1 cellular context compared by ENCODE assay signal in the genomic region with DNA sequence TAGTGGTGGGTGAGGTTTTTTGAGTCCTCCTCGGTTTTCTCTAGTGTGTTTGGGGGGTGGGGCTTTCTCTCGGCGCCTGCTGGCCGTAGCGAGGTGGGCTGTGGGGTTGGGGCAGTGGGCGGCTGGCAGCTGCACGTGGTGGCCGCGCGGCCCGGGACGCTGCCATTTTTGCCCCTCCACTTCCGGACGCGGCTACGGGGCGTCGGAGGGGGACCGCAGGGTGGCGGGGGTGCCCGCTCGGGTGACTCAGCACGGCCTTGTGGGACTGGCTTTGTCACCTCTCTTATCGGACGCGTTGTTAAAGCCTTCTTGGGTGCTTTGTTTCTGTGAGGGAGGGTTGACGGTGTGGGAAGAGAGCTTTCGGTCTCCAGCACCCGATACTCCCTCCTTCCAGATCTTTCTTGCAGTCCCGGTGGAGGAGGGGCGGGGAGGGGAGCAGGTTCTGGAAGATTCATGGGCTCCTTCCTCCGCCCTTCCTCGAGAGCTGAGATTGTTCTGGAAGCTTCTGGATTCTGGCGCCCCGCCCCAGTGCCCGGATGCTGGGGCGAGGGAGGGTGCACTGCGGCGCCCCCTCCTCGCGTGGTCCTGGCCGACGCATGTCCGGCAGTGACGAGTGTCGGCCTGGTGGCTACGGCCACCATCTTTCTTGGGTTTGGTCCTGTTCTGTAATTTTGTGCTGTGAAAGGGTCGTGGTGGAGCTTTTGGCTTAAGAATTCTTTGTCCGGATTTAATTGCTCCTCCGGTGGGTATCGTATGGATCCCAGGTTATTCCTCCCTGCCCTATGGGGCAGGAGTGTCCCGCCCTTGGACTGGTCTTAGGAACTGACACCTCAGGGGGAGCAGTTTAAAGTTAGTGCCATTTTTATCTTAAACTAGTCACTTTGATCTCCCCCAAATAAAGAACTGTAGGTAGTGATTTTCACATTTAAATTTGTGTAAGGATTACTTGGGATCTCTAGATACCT.
A peak's percentile ranks its signal among the peaks of the same experiment; 100 is the strongest.
TF ChIP-seq lines count a peak whose summit lies in the region.

No MANE protein-coding gene starts in this region.

TF ChIP-seq in HepG2, 621 proteins besides CTCF, POLR2A, EP300 and RAD21 (continued from another document and continues in another):
- 0 out of 2 replicates have a peak, but pooled peaks have one; percentile 26 for TF ChIP-seq MZF1 (CRISPR knock-in tag; IDR thresholded peaks at IDR 0.05; ENCODE audit: borderline replicate concordance)
- peak; percentile 95 for TF ChIP-seq MYC (CRISPR knock-in tag; IDR thresholded peaks at IDR 0.05; ENCODE audit: borderline replicate concordance)
- TF ChIP-seq, protein P1, sequence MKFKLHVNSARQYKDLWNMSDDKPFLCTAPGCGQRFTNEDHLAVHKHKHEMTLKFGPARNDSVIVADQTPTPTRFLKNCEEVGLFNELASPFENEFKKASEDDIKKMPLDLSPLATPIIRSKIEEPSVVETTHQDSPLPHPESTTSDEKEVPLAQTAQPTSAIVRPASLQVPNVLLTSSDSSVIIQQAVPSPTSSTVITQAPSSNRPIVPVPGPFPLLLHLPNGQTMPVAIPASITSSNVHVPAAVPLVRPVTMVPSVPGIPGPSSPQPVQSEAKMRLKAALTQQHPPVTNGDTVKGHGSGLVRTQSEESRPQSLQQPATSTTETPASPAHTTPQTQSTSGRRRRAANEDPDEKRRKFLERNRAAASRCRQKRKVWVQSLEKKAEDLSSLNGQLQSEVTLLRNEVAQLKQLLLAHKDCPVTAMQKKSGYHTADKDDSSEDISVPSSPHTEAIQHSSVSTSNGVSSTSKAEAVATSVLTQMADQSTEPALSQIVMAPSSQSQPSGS (CRISPR knock-in tag; IDR thresholded peaks at IDR 0.05): 0 out of 2 replicates have a peak, but pooled peaks have one; percentile 19
- TF ChIP-seq SP140L (CRISPR knock-in tag; IDR thresholded peaks at IDR 0.05; ENCODE audit: borderline replicate concordance): no peak
- TF ChIP-seq ZNF747 (CRISPR knock-in tag; IDR thresholded peaks at IDR 0.05; ENCODE audit: borderline replicate concordance): no peak
- no peak for TF ChIP-seq ARNTL (CRISPR knock-in tag; IDR thresholded peaks at IDR 0.05)
- TF ChIP-seq ZNF75D (CRISPR knock-in tag; IDR thresholded peaks at IDR 0.05; ENCODE audit: borderline replicate concordance): 0 out of 2 replicates have a peak, but pooled peaks have one; percentile 65
- TF ChIP-seq KLF11 (CRISPR knock-in tag; IDR thresholded peaks at IDR 0.05): no peak
- peak; percentile 98 for TF ChIP-seq RBFOX2 (IDR thresholded peaks at IDR 0.05; ENCODE audit: low read depth, low read length)
- TF ChIP-seq MTA1 (CRISPR knock-in tag; IDR thresholded peaks at IDR 0.05; ENCODE audit: borderline replicate concordance): peak; percentile 69; the same call in 1 of the 2 replicates
- TF ChIP-seq ZNF18 (CRISPR knock-in tag; IDR thresholded peaks at IDR 0.05; ENCODE audit: insufficient replicate concordance): no peak
- no peak for TF ChIP-seq NR1H2 (CRISPR knock-in tag; IDR thresholded peaks at IDR 0.05; ENCODE audit: borderline replicate concordance, low read depth)
- 0 out of 2 replicates have a peak, but pooled peaks have one; percentile 26 for TF ChIP-seq E2F1 (CRISPR knock-in tag; IDR thresholded peaks at IDR 0.05)
- TF ChIP-seq, protein P2, sequence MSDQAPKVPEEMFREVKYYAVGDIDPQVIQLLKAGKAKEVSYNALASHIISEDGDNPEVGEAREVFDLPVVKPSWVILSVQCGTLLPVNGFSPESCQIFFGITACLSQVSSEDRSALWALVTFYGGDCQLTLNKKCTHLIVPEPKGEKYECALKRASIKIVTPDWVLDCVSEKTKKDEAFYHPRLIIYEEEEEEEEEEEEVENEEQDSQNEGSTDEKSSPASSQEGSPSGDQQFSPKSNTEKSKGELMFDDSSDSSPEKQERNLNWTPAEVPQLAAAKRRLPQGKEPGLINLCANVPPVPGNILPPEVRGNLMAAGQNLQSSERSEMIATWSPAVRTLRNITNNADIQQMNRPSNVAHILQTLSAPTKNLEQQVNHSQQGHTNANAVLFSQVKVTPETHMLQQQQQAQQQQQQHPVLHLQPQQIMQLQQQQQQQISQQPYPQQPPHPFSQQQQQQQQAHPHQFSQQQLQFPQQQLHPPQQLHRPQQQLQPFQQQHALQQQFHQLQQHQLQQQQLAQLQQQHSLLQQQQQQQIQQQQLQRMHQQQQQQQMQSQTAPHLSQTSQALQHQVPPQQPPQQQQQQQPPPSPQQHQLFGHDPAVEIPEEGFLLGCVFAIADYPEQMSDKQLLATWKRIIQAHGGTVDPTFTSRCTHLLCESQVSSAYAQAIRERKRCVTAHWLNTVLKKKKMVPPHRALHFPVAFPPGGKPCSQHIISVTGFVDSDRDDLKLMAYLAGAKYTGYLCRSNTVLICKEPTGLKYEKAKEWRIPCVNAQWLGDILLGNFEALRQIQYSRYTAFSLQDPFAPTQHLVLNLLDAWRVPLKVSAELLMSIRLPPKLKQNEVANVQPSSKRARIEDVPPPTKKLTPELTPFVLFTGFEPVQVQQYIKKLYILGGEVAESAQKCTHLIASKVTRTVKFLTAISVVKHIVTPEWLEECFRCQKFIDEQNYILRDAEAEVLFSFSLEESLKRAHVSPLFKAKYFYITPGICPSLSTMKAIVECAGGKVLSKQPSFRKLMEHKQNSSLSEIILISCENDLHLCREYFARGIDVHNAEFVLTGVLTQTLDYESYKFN (CRISPR knock-in tag; conservative IDR thresholded peaks at IDR 0.05): no peak
- 0 out of 2 replicates have a peak, but pooled peaks have one; percentile 39 for TF ChIP-seq MBD4 (IDR thresholded peaks at IDR 0.05; ENCODE audit: borderline replicate concordance, low read length)
- 0 out of 2 replicates have a peak, but pooled peaks have one; percentile 33 for TF ChIP-seq TSC22D2 (CRISPR knock-in tag; IDR thresholded peaks at IDR 0.05; ENCODE audit: borderline replicate concordance)
- peak; percentile 33; the same call in 1 of the 2 replicates for TF ChIP-seq MYPOP (CRISPR knock-in tag; IDR thresholded peaks at IDR 0.05)
- TF ChIP-seq SRF (IDR thresholded peaks at IDR 0.05; ENCODE audit: low read depth, low read length): no peak
- no peak for TF ChIP-seq JARID2 (CRISPR knock-in tag; IDR thresholded peaks at IDR 0.05; ENCODE audit: insufficient replicate concordance)
- TF ChIP-seq ZBTB1 (CRISPR knock-in tag; IDR thresholded peaks at IDR 0.05; ENCODE audit: borderline replicate concordance): no peak
- peak; percentile 63 for TF ChIP-seq UBTF (CRISPR knock-in tag; IDR thresholded peaks at IDR 0.05)
- peak; percentile 37; the same call in 1 of the 2 replicates for TF ChIP-seq TBX2 (CRISPR knock-in tag; IDR thresholded peaks at IDR 0.05; ENCODE audit: borderline replicate concordance)
- TF ChIP-seq ZNF749 (CRISPR knock-in tag; IDR thresholded peaks at IDR 0.05; ENCODE audit: borderline replicate concordance): peak; percentile 61; the same call in 1 of the 2 replicates
- TF ChIP-seq ZSCAN25 (CRISPR knock-in tag; IDR thresholded peaks at IDR 0.05): no peak
- TF ChIP-seq ZNF17 (CRISPR knock-in tag; IDR thresholded peaks at IDR 0.05): 0 out of 2 replicates have a peak, but pooled peaks have one; percentile 5
- TF ChIP-seq YY1 (IDR thresholded peaks at IDR 0.05; ENCODE audit: insufficient read depth, insufficient replicate concordance, low read depth, low read length): peak; percentile 91
- TF ChIP-seq MIER3 (CRISPR knock-in tag; IDR thresholded peaks at IDR 0.05; ENCODE audit: borderline replicate concordance): no peak
- no peak for TF ChIP-seq ZNF547 (CRISPR knock-in tag; IDR thresholded peaks at IDR 0.05)
- TF ChIP-seq GATAD1 (CRISPR knock-in tag; IDR thresholded peaks at IDR 0.05): no peak; the same call in 1 of the 2 replicates
- no peak for TF ChIP-seq ZNF605 (CRISPR knock-in tag; IDR thresholded peaks at IDR 0.05)
- TF ChIP-seq CHD4 (IDR thresholded peaks at IDR 0.05; ENCODE audit: borderline replicate concordance, low read length): no peak
- TF ChIP-seq ELF3 (CRISPR knock-in tag; IDR thresholded peaks at IDR 0.05): no peak
- TF ChIP-seq, protein P3, sequence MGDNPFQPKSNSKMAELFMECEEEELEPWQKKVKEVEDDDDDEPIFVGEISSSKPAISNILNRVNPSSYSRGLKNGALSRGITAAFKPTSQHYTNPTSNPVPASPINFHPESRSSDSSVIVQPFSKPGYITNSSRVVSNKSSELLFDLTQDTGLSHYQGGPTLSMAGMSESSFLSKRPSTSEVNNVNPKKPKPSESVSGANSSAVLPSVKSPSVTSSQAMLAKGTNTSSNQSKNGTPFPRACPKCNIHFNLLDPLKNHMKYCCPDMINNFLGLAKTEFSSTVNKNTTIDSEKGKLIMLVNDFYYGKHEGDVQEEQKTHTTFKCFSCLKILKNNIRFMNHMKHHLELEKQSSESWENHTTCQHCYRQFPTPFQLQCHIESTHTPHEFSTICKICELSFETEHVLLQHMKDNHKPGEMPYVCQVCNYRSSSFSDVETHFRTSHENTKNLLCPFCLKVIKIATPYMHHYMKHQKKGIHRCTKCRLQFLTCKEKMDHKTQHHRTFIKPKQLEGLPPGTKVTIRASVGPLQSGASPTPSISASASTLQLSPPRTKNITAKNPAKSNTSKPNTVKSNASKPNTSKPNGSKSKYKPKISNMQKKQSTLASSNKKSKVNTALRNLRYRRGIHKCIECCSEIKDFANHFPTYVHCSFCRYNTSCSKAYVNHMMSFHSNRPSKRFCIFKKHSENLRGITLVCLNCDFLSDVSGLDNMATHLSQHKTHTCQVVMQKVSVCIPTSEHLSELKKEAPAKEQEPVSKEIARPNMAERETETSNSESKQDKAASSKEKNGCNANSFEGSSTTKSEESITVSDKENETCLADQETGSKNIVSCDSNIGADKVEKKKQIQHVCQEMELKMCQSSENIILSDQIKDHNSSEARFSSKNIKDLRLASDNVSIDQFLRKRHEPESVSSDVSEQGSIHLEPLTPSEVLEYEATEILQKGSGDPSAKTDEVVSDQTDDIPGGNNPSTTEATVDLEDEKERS (CRISPR knock-in tag; IDR thresholded peaks at IDR 0.05): 0 out of 2 replicates have a peak, but pooled peaks have one; percentile 21
- no peak for TF ChIP-seq CREB3 (CRISPR knock-in tag; IDR thresholded peaks at IDR 0.05)
- no peak for TF ChIP-seq SNAI1 (CRISPR knock-in tag; IDR thresholded peaks at IDR 0.05; ENCODE audit: borderline replicate concordance)
